In genomic region chr6:170211404-170212025, GRCh38 we compare ENCODE assay signal across 20 cellular contexts.
DNase-seq lines count a peak whose midpoint lies in the region; ATAC-seq, FAIRE-seq and TF ChIP-seq lines count a peak whose summit lies in the region.
"Had no signal": no experiment of that assay in that cellular context is flagged by ENCODE, and none has a peak within 500 bp of the region (broad histone marks: within the 10 kb centered on the region; RNA-seq: fewer than 3 reads in every experiment).

No MANE protein-coding gene starts in this region.

- WGBS in small intestine, 3 donors = 73 to 81% (median 81%) methylated on average over 14 of the region's 14 CpGs

- H3K27ac ChIP-seq in tibial artery (no peak overlapping the region), small intestine (ENCODE audit: low read depth in 1 of 2, low read length in 1 of 2) (no peak overlapping the region)
- H3K27ac ChIP-seq: GM23248, ovary, sigmoid colon, uterus had no signal

- intact Hi-C loops in tibial artery (cut with DNase I; ENCODE audit: low total_unique reads) = no loop called here

- TF ChIP-seq CTCF in tibial artery (IDR thresholded peaks at IDR 0.05) = no peak

- DNase-seq in activated effector memory CD4-positive, alpha-beta T cell treated with anti-CD3 and anti-CD28 coated beads, Interleukin-2, amount 50 U/mL, for 16 hours = peak; percentile 48
- no peak for DNase-seq in activated effector memory CD4-positive, alpha-beta T cell treated with Interleukin-2 at 50 U/mL for 16 hours
- peak; percentile 9 for DNase-seq in activated CD8-positive, alpha-beta memory T cell treated with anti-CD3 and anti-CD28 coated beads, Interleukin-2, amount 50 U/mL, for 4 hours
- peak; percentile 22 for DNase-seq in left lobe of liver (ENCODE audit: low spot score)
- peak; percentile 8 to 27 for DNase-seq in tibial artery
- DNase-seq in small intestine = no peak
- no peak for DNase-seq in stimulated activated CD4-positive, alpha-beta T cell treated with anti-CD3 and anti-CD28 coated beads, Interleukin-4, amount 100 ng/mL, for 1 hour
- DNase-seq: C1 segment of cervical spinal cord, Calu3, GM23248, Kasumi-1, NCI-H1092, NCI-H2029, NCI-H226, SHP77 had no signal

- H3K4me1 ChIP-seq in tibial artery (no peaks in the 10 kb centered on the region), small intestine (ENCODE audit: control insufficient read depth in 2 of 2, insufficient read depth in 1 of 2, low read depth in 1 of 2, low read length in 1 of 2) (no peaks in the 10 kb centered on the region)
- H3K4me1 ChIP-seq: sigmoid colon, uterus had no signal

- FAIRE-seq in small intestine (lab: Jason Lieb, UNC) = no peak
- FAIRE-seq: TTC549 had no signal

- H3K27me3 ChIP-seq in tibial artery (peaks cover 0 to 38% of the 10 kb centered on the region in 2 donors), small intestine (ENCODE audit: control insufficient read depth in 2 of 2, insufficient read depth in 2 of 2, low read length in 2 of 2) (no peaks in the 10 kb centered on the region)
- H3K27me3 ChIP-seq: ovary, uterus had no signal

- no peak overlapping the region for H3K4me3 ChIP-seq in tibial artery
- H3K4me3 ChIP-seq in small intestine (ENCODE audit: low read depth in 1 of 2, low read length in 2 of 2) = no peak overlapping the region
- H3K4me3 ChIP-seq: GM23248, ovary, sigmoid colon, uterus had no signal

- no peaks in the 10 kb centered on the region for H3K36me3 ChIP-seq in tibial artery
- H3K36me3 ChIP-seq in small intestine (ENCODE audit: control insufficient read depth in 2 of 2, insufficient read depth in 2 of 2, low read length in 2 of 2) = no peaks in the 10 kb centered on the region
- H3K36me3 ChIP-seq: ovary, sigmoid colon, uterus had no signal

- no peak for ATAC-seq in left lobe of liver
- no peak for ATAC-seq in GM19351 (IDR thresholded peaks at IDR 0.05; ENCODE audit: unreplicated experiment)

- H3K9me3 ChIP-seq in tibial artery = no peaks in the 10 kb centered on the region
- H3K9me3 ChIP-seq in small intestine (ENCODE audit: control insufficient read depth, low read depth) = no peaks in the 10 kb centered on the region
- H3K9me3 ChIP-seq: ovary, sigmoid colon, uterus had no signal

Comparison
In these comparisons a context has a peak if more than half of its experiments do, and no peak if none do; other contexts are left out.
1. DNase-seq: peak in activated effector memory CD4-positive, alpha-beta T cell treated with anti-CD3 and anti-CD28 coated beads, Interleukin-2, amount 50 U/mL, for 16 hours (single experiment), activated CD8-positive, alpha-beta memory T cell treated with anti-CD3 and anti-CD28 coated beads, Interleukin-2, amount 50 U/mL, for 4 hours (single experiment), left lobe of liver (single experiment) and tibial artery (2 of 2); none in activated effector memory CD4-positive, alpha-beta T cell treated with Interleukin-2 at 50 U/mL for 16 hours (single experiment), small intestine (single experiment) and stimulated activated CD4-positive, alpha-beta T cell treated with anti-CD3 and anti-CD28 coated beads, Interleukin-4, amount 100 ng/mL, for 1 hour (single experiment).